ENCODE assay signal across 1 cellular context in the genomic region with DNA sequence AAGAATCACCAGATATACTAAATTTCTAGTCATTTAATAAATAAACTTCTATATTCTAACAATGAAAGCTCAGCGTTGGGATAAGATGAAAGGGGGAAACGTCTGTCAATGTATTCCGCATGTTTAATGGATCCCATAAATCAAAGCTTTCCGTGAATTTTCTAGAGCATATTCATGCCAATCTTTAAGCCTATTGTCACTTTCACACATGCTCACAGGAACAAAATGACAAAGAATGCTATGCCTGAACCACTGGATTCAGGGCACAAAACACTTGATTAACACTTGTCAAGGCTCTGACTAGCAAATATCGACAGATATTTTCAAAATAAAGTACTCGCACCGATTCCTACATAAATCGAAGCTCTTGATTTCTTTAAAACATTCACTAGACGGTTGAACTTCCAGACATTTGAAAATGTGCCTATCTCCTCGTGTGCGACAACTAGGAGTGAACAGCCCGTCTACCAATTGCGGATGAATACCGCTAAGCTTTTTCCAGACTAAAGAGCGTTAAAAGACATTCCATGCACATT.
TF ChIP-seq lines count a peak whose summit lies in the region.

No MANE protein-coding gene starts in this region.

TF ChIP-seq in GM12878, 131 proteins besides CTCF, POLR2A, EP300 and RAD21:
- peak; percentile 49 for TF ChIP-seq NFIC (IDR thresholded peaks at IDR 0.05; ENCODE audit: low read depth, low read length)
- 0 out of 2 replicates have a peak, but pooled peaks have one; percentile 47 for TF ChIP-seq MXI1 (IDR thresholded peaks at IDR 0.05; ENCODE audit: low read depth, low read length)
- TF ChIP-seq SMAD5 (IDR thresholded peaks at IDR 0.05; ENCODE audit: low read depth): no peak
- TF ChIP-seq CHD1 (IDR thresholded peaks at IDR 0.05; ENCODE audit: low read depth, low read length): no peak
TF ChIP-seq in GM12878: peak in this region for 2.
